ENCODE assay signal across 22 cellular contexts in genomic region chr3:13099707-13100106, GRCh38. TPM values are rescaled to one million over a fixed set of nuclear protein-coding genes. Genes with fewer than 3 reads are reported as not detected.
DNase-seq lines count a peak whose midpoint lies in the region; ATAC-seq and TF ChIP-seq lines count a peak whose summit lies in the region.
"Had no signal": no experiment of that assay in that cellular context is flagged by ENCODE, and none has a peak within 500 bp of the region (broad histone marks: within the 10 kb centered on the region; RNA-seq: fewer than 3 reads in every experiment).

No MANE protein-coding gene starts in this region.

- H3K36me3 Mint-ChIP-seq in activated B cell treated with CpG ODN at 0.5 μM for 24 hours (ENCODE audit: low read depth) (no peaks in the 10 kb centered on the region), neural crest cell (ENCODE audit: low read depth) (no peaks in the 10 kb centered on the region)
- H3K36me3 Mint-ChIP-seq: CD4-positive, CD25-positive, alpha-beta regulatory T cell; CD8-positive, alpha-beta T cell had no signal

- H3K4me2 ChIP-seq in BLaER1 = peak overlapping the region; percentile 46

- no peak for DNase-seq in activated B cell treated with CpG ODN at 0.5 μM for 24 hours
- no peak for DNase-seq in neural crest cell (ENCODE audit: low read depth, low spot score)
- DNase-seq in AML-193 (lab: John Stamatoyannopoulos, UW) = no peak
- DNase-seq in germinal center (ENCODE audit: low spot score) = no peak
- DNase-seq: BE2C; Caco-2; CD4-positive, CD25-positive, alpha-beta regulatory T cell; DMS153; EL; GDM1; GM23248; H9; HFFc6 had no signal

- H3K4me3 ChIP-seq in BLaER1 (no peak overlapping the region), HEK293 (ENCODE audit: low read depth, low read length) (no peak overlapping the region)
- H3K4me3 ChIP-seq: GM12878, GM23248 had no signal

- H3K36me3 ChIP-seq in BLaER1 (no peaks in the 10 kb centered on the region), HEK293 (ENCODE audit: control insufficient read depth in 2 of 2, insufficient read depth in 1 of 2, low read length in 2 of 2) (no peaks in the 10 kb centered on the region)
- H3K36me3 ChIP-seq: BE2C had no signal

- POLR2A ChIA-PET in HEK293 (lab: Yijun Ruan, JAX) = no interaction called here
- POLR2A ChIA-PET in activated B cell treated with CpG ODN at 0.5 μM for 24 hours (lab: Charles Lee) = interaction anchor here (1.0 to 1.4 kb wide), 2 partner anchors 11 to 16 kb away, joined by 3 to 5 read pairs; no protein-coding TSS in a partner anchor

- H3K4me1 ChIP-seq in BLaER1 (peaks cover 65% of the 10 kb centered on the region), HEK293 (ENCODE audit: control insufficient read depth, insufficient read depth, low read length) (no peaks in the 10 kb centered on the region)
- H3K4me1 ChIP-seq: BE2C, Caco-2 had no signal

- no peak overlapping the region for H3K27ac ChIP-seq in BLaER1
- no peak overlapping the region for H3K27ac ChIP-seq in HEK293 (ENCODE audit: extremely low read depth, low read depth, low read length)
- H3K27ac ChIP-seq: 22Rv1, C4-2B, GM23248 had no signal

- H3K27me3 Mint-ChIP-seq in activated B cell treated with CpG ODN at 0.5 μM for 24 hours (no peaks in the 10 kb centered on the region), neural crest cell (ENCODE audit: low read depth) (peaks cover 3% of the 10 kb centered on the region)

- peak overlapping the region; percentile 53 for H3K27ac Mint-ChIP-seq in activated B cell treated with CpG ODN at 0.5 μM for 24 hours
- H3K27ac Mint-ChIP-seq in neural crest cell (ENCODE audit: unreplicated experiment) = peak overlapping the region; percentile 62
- H3K27ac Mint-ChIP-seq: CD8-positive, alpha-beta T cell; HFFc6 had no signal

- no peaks in the 10 kb centered on the region for H3K27me3 ChIP-seq in BLaER1
- H3K27me3 ChIP-seq: BE2C had no signal

- CTCF ChIA-PET in HEK293 (lab: Yijun Ruan, JAX) (no interaction called here), activated B cell treated with CpG ODN at 0.5 μM for 24 hours (lab: Charles Lee) (interaction anchor here (0.9 to 1.6 kb wide), 3 partner anchors 8 to 362 kb away, joined by 3 to 7 read pairs (median 4); no protein-coding TSS in a partner anchor)

- no peak for TF ChIP-seq CTCF in HEK293 (tag by site-specific recombination; IDR thresholded peaks at IDR 0.05)
- TF ChIP-seq CTCF in activated B cell treated with CpG ODN at 0.5 μM for 24 hours (IDR thresholded peaks at IDR 0.05) = no peak
- no peak for TF ChIP-seq CTCF in neural crest cell (conservative IDR thresholded peaks at IDR 0.05)

- peaks cover 14% of the 10 kb centered on the region for H3K4me1 Mint-ChIP-seq in activated B cell treated with CpG ODN at 0.5 μM for 24 hours
- H3K4me1 Mint-ChIP-seq in neural crest cell = peaks cover 27% of the 10 kb centered on the region
- H3K4me1 Mint-ChIP-seq: CD4-positive, CD25-positive, alpha-beta regulatory T cell had no signal

- no peaks in the 10 kb centered on the region for H4K20me1 ChIP-seq in BLaER1

- H3K9me3 Mint-ChIP-seq in activated B cell treated with CpG ODN at 0.5 μM for 24 hours = no peaks in the 10 kb centered on the region
- no peaks in the 10 kb centered on the region for H3K9me3 Mint-ChIP-seq in neural crest cell
- H3K9me3 Mint-ChIP-seq: CD4-positive, CD25-positive, alpha-beta regulatory T cell; CD8-positive, alpha-beta T cell; H9; HFFc6 had no signal

- H3K9ac ChIP-seq in BLaER1 = no peak overlapping the region
- H3K9ac ChIP-seq: GM23248 had no signal

- no peak overlapping the region for H3K4me3 Mint-ChIP-seq in activated B cell treated with CpG ODN at 0.5 μM for 24 hours
- H3K4me3 Mint-ChIP-seq in neural crest cell = no peak overlapping the region
- H3K4me3 Mint-ChIP-seq: CD4-positive, CD25-positive, alpha-beta regulatory T cell; CD8-positive, alpha-beta T cell; H9; HFFc6 had no signal

- intact Hi-C loops in activated B cell treated with CpG ODN at 0.5 μM for 24 hours (cut with micrococcal nuclease) = no loop called here

- ATAC-seq in activated B cell treated with CpG ODN at 0.5 μM for 24 hours (ENCODE audit: low read depth) = no peak
- no peak for ATAC-seq in GM19035 (IDR thresholded peaks at IDR 0.05; ENCODE audit: unreplicated experiment)
- no peak for ATAC-seq in HG02678 (IDR thresholded peaks at IDR 0.05; ENCODE audit: unreplicated experiment)
- ATAC-seq: CD8-positive, alpha-beta T cell; GM12878; HCT116 had no signal

- no peaks in the 10 kb centered on the region for H3K9me3 ChIP-seq in BLaER1
- H3K9me3 ChIP-seq in HEK293 (ENCODE audit: control insufficient read depth, insufficient read depth, low read depth, low read length) = no peaks in the 10 kb centered on the region
- H3K9me3 ChIP-seq: BE2C, Caco-2 had no signal

TF ChIP-seq in HEK293, 187 proteins besides CTCF, POLR2A, EP300 and RAD21:
- TF ChIP-seq ZNF670 (tag by site-specific recombination; IDR thresholded peaks at IDR 0.05; ENCODE audit: low read depth) (no peak), ZNF623 (tag by site-specific recombination; IDR thresholded peaks at IDR 0.05) (peak; percentile 71), KLF8 (tag by site-specific recombination; IDR thresholded peaks at IDR 0.05) (no peak), ZNF239 (tag by site-specific recombination; IDR thresholded peaks at IDR 0.05) (no peak), ZNF501 (tag by site-specific recombination; IDR thresholded peaks at IDR 0.05) (no peak), ZSCAN30 (tag by site-specific recombination; IDR thresholded peaks at IDR 0.05) (no peak), ZNF560 (tag by site-specific recombination; IDR thresholded peaks at IDR 0.05; ENCODE audit: borderline replicate concordance) (no peak), ZNF394 (tag by site-specific recombination; IDR thresholded peaks at IDR 0.05; ENCODE audit: borderline replicate concordance) (no peak), ZNF24 (tag by site-specific recombination; IDR thresholded peaks at IDR 0.05) (no peak)

RNA-seq across cellular contexts. Expression of gene IQSEC1, which starts 26.5 kb away (rescaled TPM):
- 260 and 296 TPM in 2 replicates for total RNA-seq in activated B cell treated with CpG ODN at 0.5 μM for 24 hours
- 31.3 and 32.1 TPM in 2 replicates for total RNA-seq in neural crest cell
